8 cellular contexts compared by ENCODE assay signal in the genomic region with DNA sequence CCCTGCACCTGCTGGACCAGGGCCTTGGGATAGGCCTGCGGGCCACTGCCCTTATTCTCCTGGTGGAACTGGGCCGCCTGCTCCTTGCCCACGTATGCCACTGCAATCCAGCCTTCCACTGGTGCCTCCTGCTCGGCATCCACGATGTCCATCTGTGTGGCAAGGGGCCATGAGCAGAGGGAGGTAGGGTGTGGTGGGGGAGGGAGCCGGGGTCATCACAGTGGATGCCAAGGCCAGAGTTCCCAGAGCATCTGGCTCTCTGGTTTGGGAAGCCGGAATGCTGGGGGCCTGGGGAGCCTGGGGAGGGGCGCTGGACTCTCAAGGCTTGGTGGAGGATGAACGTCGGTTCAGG. TPM values are rescaled to one million over a fixed set of nuclear protein-coding genes. Genes with fewer than 3 reads are reported as not detected.
DNase-seq lines count a peak whose midpoint lies in the region; ATAC-seq and TF ChIP-seq lines count a peak whose summit lies in the region.

No MANE protein-coding gene starts in this region.

- H3K9me3 ChIP-seq in left ventricle myocardium inferior (replicated peaks) (no peaks in the 10 kb centered on the region), breast epithelium (peaks cover 0 to 3% of the 10 kb centered on the region in 2 donors), mononuclear cell (ENCODE audit: low read depth, low read length) (no peaks in the 10 kb centered on the region), vagina (no peaks in the 10 kb centered on the region)

- H3K4me1 ChIP-seq in left ventricle myocardium inferior (peaks cover 22% of the 10 kb centered on the region), breast epithelium (peaks cover 3 to 6% of the 10 kb centered on the region in 2 donors), mononuclear cell (ENCODE audit: insufficient read depth, low read length) (peaks cover 13% of the 10 kb centered on the region), vagina (peaks cover 12% of the 10 kb centered on the region)

- H3K4me3 ChIP-seq in left ventricle myocardium inferior: peak overlapping the region; percentile 73
- peak overlapping the region; percentile 52 to 85 (median 60) for H3K4me3 ChIP-seq in breast epithelium
- peak overlapping the region; percentile 24 for H3K4me3 ChIP-seq in mononuclear cell (ENCODE audit: low read length)
- peak overlapping the region; percentile 49 to 51 for H3K4me3 ChIP-seq in vagina

- no peak for TF ChIP-seq POLR2A in breast epithelium (IDR thresholded peaks at IDR 0.05)
- TF ChIP-seq POLR2A in vagina (IDR thresholded peaks at IDR 0.05): no peak

- H3K36me3 ChIP-seq in left ventricle myocardium inferior (no peaks in the 10 kb centered on the region), breast epithelium (no peaks in the 10 kb centered on the region), vagina (peaks cover 0 to 17% of the 10 kb centered on the region in 2 donors)

- peak overlapping the region; percentile 85 for H3K27ac ChIP-seq in left ventricle myocardium inferior (replicated peaks)
- H3K27ac ChIP-seq in breast epithelium: peak overlapping the region; percentile 58 to 93
- H3K27ac ChIP-seq in vagina: peak overlapping the region; percentile 31

- no peaks in the 10 kb centered on the region for H3K27me3 ChIP-seq in left ventricle myocardium inferior (ENCODE audit: low read depth)
- no peaks in the 10 kb centered on the region for H3K27me3 ChIP-seq in breast epithelium
- no peaks in the 10 kb centered on the region for H3K27me3 ChIP-seq in mononuclear cell (ENCODE audit: insufficient read depth, low read length)
- H3K27me3 ChIP-seq in vagina: no peaks in the 10 kb centered on the region

- DNase-seq in left ventricle myocardium inferior: no peak
- no peak for DNase-seq in left ventricle myocardium superior
- no peak for DNase-seq in breast epithelium (ENCODE audit: low spot score in 2 of 2)
- no peak for DNase-seq in vagina (ENCODE audit: extremely low spot score in 2 of 2)
- DNase-seq in amniotic stem cell (lab: John Stamatoyannopoulos, UW): no peak
- no peak for DNase-seq in mucosa of gallbladder (ENCODE audit: low spot score)
- no peak for DNase-seq in KG1 (lab: John Stamatoyannopoulos, UW)

- ATAC-seq in left ventricle myocardium superior: no peak

- TF ChIP-seq CTCF in left ventricle myocardium inferior (IDR thresholded peaks at IDR 0.05; ENCODE audit: borderline replicate concordance) (no peak), breast epithelium (IDR thresholded peaks at IDR 0.05) (no peak), vagina (IDR thresholded peaks at IDR 0.05) (no peak)

- intact Hi-C loops in left ventricle myocardium inferior (cut with micrococcal nuclease) (loop anchor here (5.0 kb wide), 1 partner anchor 279 kb away; no protein-coding TSS in a partner anchor), left ventricle myocardium superior (cut with micrococcal nuclease) (loop anchor here (5.0 kb wide), 1 partner anchor 99 kb away; a partner anchor contains a TSS), breast epithelium (cut with DNase I; ENCODE audit: low total_unique reads) (no loop called here), vagina (cut with DNase I) (loop anchor here (2.0 to 5.0 kb wide), 2 partner anchors 98 to 124 kb away; a partner anchor contains a TSS)

RNA-seq across cellular contexts. Expression of a gene that starts 0.6 kb away (rescaled TPM):
- total RNA-seq in left ventricle myocardium inferior (4.9 TPM), left ventricle myocardium superior (5.4 TPM), breast epithelium (10 to 100 TPM; 13.3 to 15.4 (median 14.0) TPM), mononuclear cell (3.3 TPM), vagina (17.4 TPM), mucosa of gallbladder (31.2 TPM)

RNA-seq across cellular contexts. Expression of a gene that starts 10.2 kb away (rescaled TPM):
- total RNA-seq in left ventricle myocardium inferior (1.2 TPM), left ventricle myocardium superior (0.82 TPM), breast epithelium (10 to 100 TPM in 2 of 3 donors, 1 to 10 TPM in 1; 5.3 to 45.7 (median 29.5) TPM), mononuclear cell (15.5 TPM), vagina (20.6 TPM), mucosa of gallbladder (35.4 TPM)

RNA-seq across cellular contexts. Expression of a gene that starts 29.8 kb away (rescaled TPM):
- total RNA-seq in left ventricle myocardium inferior (0.58 TPM), left ventricle myocardium superior (0.37 TPM), breast epithelium (1 to 10 TPM; 2.6 to 7.5 (median 6.6) TPM), mononuclear cell (4.9 TPM), vagina (4.2 TPM), mucosa of gallbladder (6.5 TPM)

RNA-seq across cellular contexts. Expression of a gene that starts 29.9 kb away (rescaled TPM):
- 89.2 TPM for total RNA-seq in left ventricle myocardium inferior
- total RNA-seq in left ventricle myocardium superior: 104 TPM
- 10 to 100 TPM; 47.7 to 68.6 (median 47.9) TPM for total RNA-seq in breast epithelium
- 94.3 TPM for total RNA-seq in mononuclear cell
- 78.3 TPM for total RNA-seq in vagina
- total RNA-seq in mucosa of gallbladder: 179 TPM

RNA-seq across cellular contexts. Expression of a gene that starts 39.0 kb away (rescaled TPM):
- total RNA-seq in left ventricle myocardium inferior (19.7 TPM), left ventricle myocardium superior (16.3 TPM), breast epithelium (10 to 100 TPM in 2 of 3 donors, 1 to 10 TPM in 1; 2.9 to 16.7 (median 14.4) TPM), mononuclear cell (24.5 TPM), vagina (21.1 TPM), mucosa of gallbladder (20.0 TPM)

Comparison
In these comparisons a context has a peak if more than half of its experiments do, and no peak if none do; other contexts are left out.
1. H3K27ac ChIP-seq: peak in every context shown above with its lines; median percentile 85 in left ventricle myocardium inferior; 76 in breast epithelium; 31 in vagina.